ENCODE assay signal across 23 cellular contexts in genomic region chr5:6587171-6587570, GRCh38. TPM values are rescaled to one million over a fixed set of nuclear protein-coding genes. Genes with fewer than 3 reads are reported as not detected.
A peak's percentile ranks its signal among the peaks of the same experiment; 100 is the strongest.
DNase-seq lines count a peak whose midpoint lies in the region; ATAC-seq, FAIRE-seq and TF ChIP-seq lines count a peak whose summit lies in the region.
"Had no signal": no experiment of that assay in that cellular context is flagged by ENCODE, and none has a peak within 500 bp of the region (broad histone marks: within the 10 kb centered on the region; RNA-seq: fewer than 3 reads in every experiment).

No MANE protein-coding gene starts in this region.

- FAIRE-seq in urothelium cell line (lab: Jason Lieb, UNC), result peak; percentile 59
- FAIRE-seq: GM18507, H54 had no signal

- H3K4me3 ChIP-seq in right atrium auricular region, result no peak overlapping the region
- H3K4me3 ChIP-seq: MG63 had no signal

- H3K4me1 ChIP-seq in right atrium auricular region, result peaks cover 0 to 7% of the 10 kb centered on the region in 2 donors
- H3K4me1 ChIP-seq: Caco-2 had no signal

- H3K36me3 ChIP-seq in right atrium auricular region, result no peaks in the 10 kb centered on the region
- H3K36me3 ChIP-seq: MG63 had no signal

- ATAC-seq in HG03280 (IDR thresholded peaks at IDR 0.05; ENCODE audit: unreplicated experiment), result no peak
- ATAC-seq: CD8-positive, alpha-beta T cell; Panc1; SK-N-SH treated with all-trans-retinoic acid at 6 μM for 48 hours had no signal

- peak; percentile 26 for DNase-seq in DMS 273 (lab: John Stamatoyannopoulos, UW; ENCODE audit: unreplicated experiment)
- no peak for DNase-seq in DMS 273 treated with DMSO at 0.1 percent for 48 hours (lab: John Stamatoyannopoulos, UW)
- peak; percentile 38 for DNase-seq in right atrium auricular region (ENCODE audit: low spot score)
- DNase-seq in cardiac septum (ENCODE audit: low spot score), result no peak
- DNase-seq in ecto neural progenitor cell (ENCODE audit: low spot score), result peak; percentile 11
- DNase-seq in urothelium cell line (ENCODE audit: low spot score), result no peak
- no peak for DNase-seq in midbrain (lab: John Stamatoyannopoulos, UW)
- DNase-seq: Caco-2; CD8-positive, alpha-beta T cell; KG1; MG63; NCI-H1694 treated with DMSO at 0.1 percent for 48 hours; NCI-H2081; NCI-H345; NCI-H510A treated with DMSO at 0.1 percent for 48 hours; NCI-H82 had no signal

- no peaks in the 10 kb centered on the region for H3K27me3 ChIP-seq in right atrium auricular region
- H3K27me3 ChIP-seq: MG63 had no signal

- intact Hi-C loops in cardiac septum (cut with DNase I), result no loop called here

- no peak for TF ChIP-seq CTCF in right atrium auricular region (IDR thresholded peaks at IDR 0.05)

- no peak overlapping the region for H3K27ac ChIP-seq in right atrium auricular region
- H3K27ac ChIP-seq: 22Rv1, C4-2B had no signal

- H3K9me3 ChIP-seq in right atrium auricular region, result no peaks in the 10 kb centered on the region
- H3K9me3 ChIP-seq: Caco-2, MG63 had no signal

RNA-seq across cellular contexts. Expression of gene NSUN2, which starts 45.7 kb away (rescaled TPM):
- total RNA-seq in right atrium auricular region, result 10 to 100 TPM; 21.2 to 21.4 TPM
- 39.9 TPM for total RNA-seq in cardiac septum

RNA-seq across cellular contexts. Expression of gene SRD5A1, which starts 46.1 kb away (rescaled TPM):
- 1 to 10 TPM in 1 of 2 donors, under 1 TPM in 1; 0.67 to 1.2 TPM for total RNA-seq in right atrium auricular region
- 4.2 TPM for total RNA-seq in cardiac septum

Comparison
In these comparisons a context has a peak if more than half of its experiments do, and no peak if none do; other contexts are left out.
1. DNase-seq: peak in DMS 273 (single experiment), right atrium auricular region (single experiment) and ecto neural progenitor cell (single experiment); none in DMS 273 treated with DMSO at 0.1 percent for 48 hours (single experiment), cardiac septum (single experiment), urothelium cell line (single experiment) and midbrain (single experiment).